Comparison of ENCODE assay signal across 30 cellular contexts in the genomic region with DNA sequence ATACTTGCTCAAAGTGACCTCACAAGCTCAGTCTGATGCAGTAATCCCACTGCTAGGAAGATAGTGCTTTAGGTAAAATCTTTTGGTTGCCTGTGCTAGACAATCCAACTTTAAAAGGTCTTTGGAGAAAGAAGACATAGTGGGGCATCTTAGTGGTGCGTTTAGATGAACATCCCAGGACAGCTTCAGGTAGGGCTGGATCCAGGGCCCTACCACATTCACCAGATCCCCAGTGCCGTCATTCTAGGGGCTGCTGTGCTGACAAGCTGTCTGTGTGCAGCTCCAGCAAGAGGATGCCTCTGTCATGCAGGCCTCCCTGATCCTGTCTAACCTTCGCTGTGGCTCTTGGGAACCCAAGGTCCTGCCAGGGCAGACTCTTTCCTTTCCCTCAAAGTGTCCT.
"Had no signal": no experiment of that assay in that cellular context is flagged by ENCODE, and none has a peak within 500 bp of the region (broad histone marks: within the 10 kb centered on the region; RNA-seq: fewer than 3 reads in every experiment).

No MANE protein-coding gene starts in this region.

- FAIRE-seq: RCC 7860 had no signal

- H3K4me1 Mint-ChIP-seq: activated CD4-positive, alpha-beta T cell treated with anti-CD3 and anti-CD28 coated beads, Interleukin-2, amount 10 ng/mL, durations not matched to agents 24 days and 14 days; activated naive CD4-positive, alpha-beta T cell treated with anti-CD3 and anti-CD28 coated beads, Interleukin-2, amount 50 U/mL, for 24 hours; activated naive CD8-positive, alpha-beta T cell treated with anti-CD3 and anti-CD28 coated beads, Interleukin-2, amount 10 ng/mL, durations not matched to agents 7 days and 5 days had no signal

- H3K4me1 ChIP-seq: body of pancreas, breast epithelium had no signal

- H3K36me3 ChIP-seq: ascending aorta, breast epithelium, WERI-Rb-1 had no signal

- H3K27me3 ChIP-seq: ascending aorta, body of pancreas, breast epithelium had no signal

- H3K36me3 Mint-ChIP-seq: activated naive CD4-positive, alpha-beta T cell treated with anti-CD3 and anti-CD28 coated beads, Interleukin-2, amount 50 U/mL, for 24 hours; activated naive CD8-positive, alpha-beta T cell treated with anti-CD3 and anti-CD28 coated beads, Interleukin-2, amount 10 ng/mL, durations not matched to agents 7 days and 5 days had no signal

- H3K9me3 ChIP-seq: ascending aorta, body of pancreas had no signal

- H3K4me3 Mint-ChIP-seq: activated CD4-positive, alpha-beta T cell treated with anti-CD3 and anti-CD28 coated beads, Interleukin-2, amount 10 ng/mL, durations not matched to agents 24 days and 14 days; activated CD8-positive, alpha-beta T cell treated with anti-CD3 and anti-CD28 coated beads for 36 hours; activated naive CD4-positive, alpha-beta T cell treated with anti-CD3 and anti-CD28 coated beads, Interleukin-2, amount 50 U/mL, for 24 hours; activated naive CD8-positive, alpha-beta T cell treated with anti-CD3 and anti-CD28 coated beads, Interleukin-2, amount 10 ng/mL, durations not matched to agents 7 days and 5 days had no signal

- H3K4me3 ChIP-seq: ascending aorta, body of pancreas, breast epithelium had no signal

- H3K27ac Mint-ChIP-seq: activated CD4-positive, alpha-beta T cell treated with anti-CD3 and anti-CD28 coated beads, Interleukin-2, amount 10 ng/mL, durations not matched to agents 24 days and 14 days; activated CD8-positive, alpha-beta T cell treated with anti-CD3 and anti-CD28 coated beads for 36 hours; activated naive CD4-positive, alpha-beta T cell treated with anti-CD3 and anti-CD28 coated beads, Interleukin-2, amount 50 U/mL, for 24 hours; activated naive CD8-positive, alpha-beta T cell treated with anti-CD3 and anti-CD28 coated beads, Interleukin-2, amount 10 ng/mL, durations not matched to agents 7 days and 5 days; activated T-helper 2 cell treated with anti-CD3 and anti-CD28 coated beads, Interferon-gamma antibody, Interleukin-2, Interleukin-4, amounts not matched to agents 10 μg/mL and 5 μg/mL and 100 μg/mL, durations not matched to agents 14 hours and 24 hours and 36 hours had no signal

- ATAC-seq: activated CD8-positive, alpha-beta T cell treated with anti-CD3 and anti-CD28 coated beads for 36 hours; PC-3 had no signal

- H3K27ac ChIP-seq: ascending aorta, body of pancreas, breast epithelium had no signal

- DNase-seq: activated CD4-positive, alpha-beta T cell treated with anti-CD3 and anti-CD28 coated beads, Interleukin-2, amount 10 ng/mL, durations not matched to agents 24 days and 14 days; activated CD4-positive, alpha-beta T cell treated with anti-CD3 and anti-CD28 coated beads, Interleukin-2, amount 50 U/mL, for 4 hours; activated CD8-positive, alpha-beta T cell treated with anti-CD3 and anti-CD28 coated beads for 36 hours; activated gamma-delta T cell; activated naive CD4-positive, alpha-beta T cell treated with Interleukin-2 at 50 U/mL for 16 hours; activated naive CD8-positive, alpha-beta T cell treated with anti-CD3 and anti-CD28 coated beads, Interleukin-2, amount 10 ng/mL, durations not matched to agents 7 days and 5 days; activated T-cell treated with anti-CD3 and anti-CD28 coated beads, Interleukin-2, amount 50 U/mL, for 1 hour; amygdala; body of pancreas; caudate nucleus; Kasumi-1; KG1; MM.1S; MV-4-11; NCI-H1436 treated with DMSO at 0.1 percent for 48 hours; NCI-H2029; NCI-H526; NCI-H748 treated with DMSO at 0.1 percent for 48 hours; NK-92 treated with Interleukin-12 subunit alpha and Interleukin-12 subunit beta, amount 100 ng/mL, for 24 hours; PC-3; Right ventricle myocardium superior; SW 1271; T-helper 1 cell; T1000; WERI-Rb-1 had no signal
